In the genomic region with DNA sequence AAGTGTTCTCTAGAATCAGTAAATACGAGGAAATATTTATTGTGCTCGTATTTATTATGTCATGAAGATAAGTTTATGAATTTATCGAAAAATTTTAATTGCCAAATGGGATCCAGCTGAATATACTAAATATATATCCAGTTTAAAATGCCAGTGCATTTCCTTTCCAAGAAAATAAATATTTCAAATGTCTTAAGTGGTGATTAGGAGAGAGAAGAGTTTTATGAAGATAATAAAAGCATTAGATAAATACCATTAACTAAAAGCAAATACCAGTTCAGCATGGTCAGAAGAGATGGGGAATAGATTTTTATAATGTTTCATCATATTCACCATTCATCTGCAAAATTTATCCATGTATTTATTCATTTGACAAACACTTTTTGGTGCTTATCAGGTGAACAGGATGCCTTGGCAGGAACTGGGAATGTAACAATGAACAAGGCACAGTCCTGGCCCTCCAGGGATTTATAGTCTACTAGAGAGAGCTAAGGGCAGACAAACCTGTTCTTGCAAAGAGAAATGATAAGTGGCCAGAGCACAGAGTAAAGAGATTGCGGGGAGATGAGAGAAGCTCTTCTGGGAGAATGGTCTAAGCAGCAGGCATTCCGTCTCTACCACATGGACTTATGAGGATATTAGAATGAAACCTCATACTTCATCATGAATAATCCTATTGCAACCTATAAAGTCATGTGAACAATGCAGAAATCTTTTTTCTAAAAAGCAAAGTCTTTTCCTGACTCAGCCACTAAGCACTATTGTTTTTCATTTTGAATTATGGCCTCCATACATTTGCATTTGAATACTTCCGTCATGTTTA, we compare ENCODE assay signal across 1 cellular context.
TF ChIP-seq lines count a peak whose summit lies in the region.

No MANE protein-coding gene starts in this region.

TF ChIP-seq in WTC11, 78 proteins besides CTCF, POLR2A, EP300 and RAD21 (continued from another document):
- TF ChIP-seq, protein P1, sequence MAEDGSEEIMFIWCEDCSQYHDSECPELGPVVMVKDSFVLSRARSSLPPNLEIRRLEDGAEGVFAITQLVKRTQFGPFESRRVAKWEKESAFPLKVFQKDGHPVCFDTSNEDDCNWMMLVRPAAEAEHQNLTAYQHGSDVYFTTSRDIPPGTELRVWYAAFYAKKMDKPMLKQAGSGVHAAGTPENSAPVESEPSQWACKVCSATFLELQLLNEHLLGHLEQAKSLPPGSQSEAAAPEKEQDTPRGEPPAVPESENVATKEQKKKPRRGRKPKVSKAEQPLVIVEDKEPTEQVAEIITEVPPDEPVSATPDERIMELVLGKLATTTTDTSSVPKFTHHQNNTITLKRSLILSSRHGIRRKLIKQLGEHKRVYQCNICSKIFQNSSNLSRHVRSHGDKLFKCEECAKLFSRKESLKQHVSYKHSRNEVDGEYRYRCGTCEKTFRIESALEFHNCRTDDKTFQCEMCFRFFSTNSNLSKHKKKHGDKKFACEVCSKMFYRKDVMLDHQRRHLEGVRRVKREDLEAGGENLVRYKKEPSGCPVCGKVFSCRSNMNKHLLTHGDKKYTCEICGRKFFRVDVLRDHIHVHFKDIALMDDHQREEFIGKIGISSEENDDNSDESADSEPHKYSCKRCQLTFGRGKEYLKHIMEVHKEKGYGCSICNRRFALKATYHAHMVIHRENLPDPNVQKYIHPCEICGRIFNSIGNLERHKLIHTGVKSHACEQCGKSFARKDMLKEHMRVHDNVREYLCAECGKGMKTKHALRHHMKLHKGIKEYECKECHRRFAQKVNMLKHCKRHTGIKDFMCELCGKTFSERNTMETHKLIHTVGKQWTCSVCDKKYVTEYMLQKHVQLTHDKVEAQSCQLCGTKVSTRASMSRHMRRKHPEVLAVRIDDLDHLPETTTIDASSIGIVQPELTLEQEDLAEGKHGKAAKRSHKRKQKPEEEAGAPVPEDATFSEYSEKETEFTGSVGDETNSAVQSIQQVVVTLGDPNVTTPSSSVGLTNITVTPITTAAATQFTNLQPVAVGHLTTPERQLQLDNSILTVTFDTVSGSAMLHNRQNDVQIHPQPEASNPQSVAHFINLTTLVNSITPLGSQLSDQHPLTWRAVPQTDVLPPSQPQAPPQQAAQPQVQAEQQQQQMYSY (CRISPR knock-in tag; IDR thresholded peaks at IDR 0.05), result no peak
- TF ChIP-seq CREM (CRISPR knock-in tag; IDR thresholded peaks at IDR 0.05), result no peak
